ENCODE assay signal across 11 cellular contexts in the genomic region with DNA sequence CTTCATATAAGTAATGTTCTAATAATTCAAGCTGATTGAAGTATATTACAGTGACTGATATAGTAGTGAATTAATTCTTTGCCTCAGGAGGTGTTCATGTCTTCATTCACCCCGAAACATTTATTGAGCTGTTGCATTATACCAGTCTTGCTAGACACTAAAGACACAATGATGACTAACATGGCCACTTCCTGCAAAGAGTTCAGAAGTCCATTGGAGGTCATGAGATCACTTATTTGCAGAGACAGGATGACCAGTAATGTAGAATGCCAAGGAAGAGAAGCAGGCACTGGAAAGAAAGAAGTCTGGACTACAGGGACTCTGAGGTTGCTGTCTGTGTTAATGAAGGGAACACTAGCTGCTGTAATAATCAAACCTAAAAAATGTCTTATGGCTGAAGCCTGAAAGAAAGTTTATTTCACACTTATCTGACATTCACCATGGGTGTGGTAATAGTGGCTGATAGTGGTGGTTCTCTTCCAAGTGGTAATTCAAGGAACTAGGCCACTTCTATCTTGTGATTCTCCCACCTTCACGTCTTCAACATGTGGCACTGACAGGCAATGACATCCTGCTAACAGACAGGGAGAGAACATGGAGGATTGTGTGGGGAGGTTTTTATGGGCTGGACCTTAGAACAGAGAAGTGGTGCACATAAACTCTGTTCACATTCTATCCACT.
DNase-seq lines count a peak whose midpoint lies in the region; ATAC-seq, FAIRE-seq and TF ChIP-seq lines count a peak whose summit lies in the region.
"Had no signal": no experiment of that assay in that cellular context is flagged by ENCODE, and none has a peak within 500 bp of the region (broad histone marks: within the 10 kb centered on the region; RNA-seq: fewer than 3 reads in every experiment).

No MANE protein-coding gene starts in this region.

- TF ChIP-seq CTCF in bronchial epithelial cell (IDR thresholded peaks at IDR 0.05; ENCODE audit: insufficient read depth, low read length, severe bottlenecking): no peak
- TF ChIP-seq CTCF in mucosa of descending colon (IDR thresholded peaks at IDR 0.05): no peak

- H3K36me3 ChIP-seq in bronchial epithelial cell (ENCODE audit: control insufficient read depth, insufficient read depth, low read length) (no peaks in the 10 kb centered on the region), mucosa of descending colon (ENCODE audit: low read depth) (no peaks in the 10 kb centered on the region)

- H3K4me1 ChIP-seq in mucosa of descending colon (ENCODE audit: low read depth): no peaks in the 10 kb centered on the region

- peak; percentile 89 for ATAC-seq in mucosa of descending colon
- no peak for ATAC-seq in GM18519 (IDR thresholded peaks at IDR 0.05; ENCODE audit: low FRiP score, unreplicated experiment)
- ATAC-seq in HG02840 (IDR thresholded peaks at IDR 0.05; ENCODE audit: low FRiP score, unreplicated experiment): no peak
- ATAC-seq in HG03521 (IDR thresholded peaks at IDR 0.05; ENCODE audit: unreplicated experiment): no peak

- DNase-seq in DMS53 (lab: John Stamatoyannopoulos, UW) (peak; percentile 61), NCI-H226 (peak; percentile 81), bronchial epithelial cell (ENCODE audit: low read depth) (peak; percentile 81), mucosa of descending colon (no peak), NCI-H748 treated with DMSO at 0.1 percent for 48 hours (lab: John Stamatoyannopoulos, UW) (no peak)
- DNase-seq: NCI-H187 treated with DMSO at 0.1 percent for 48 hours; stimulated activated CD4-positive, alpha-beta T cell treated with anti-CD3 and anti-CD28 coated beads, Interleukin-2, amount 100 ng/mL, for 48 hours had no signal

- no peak for FAIRE-seq in bronchial epithelial cell (lab: Jason Lieb, UNC)
- FAIRE-seq: G401.6 had no signal

- no peak overlapping the region for H3K4me3 ChIP-seq in bronchial epithelial cell (ENCODE audit: low read depth, low read length)
- no peak overlapping the region for H3K4me3 ChIP-seq in mucosa of descending colon

- intact Hi-C loops in mucosa of descending colon (cut with DNase I, micrococcal nuclease): no loop called here

- H3K9me3 ChIP-seq in mucosa of descending colon: no peaks in the 10 kb centered on the region

- no peaks in the 10 kb centered on the region for H3K27me3 ChIP-seq in bronchial epithelial cell (ENCODE audit: control insufficient read depth, insufficient read depth, low read length)

Comparison
In these comparisons a context has a peak if more than half of its experiments do, and no peak if none do; other contexts are left out.
1. DNase-seq: peak in DMS53 (single experiment), NCI-H226 (single experiment) and bronchial epithelial cell (single experiment); none in mucosa of descending colon (0 of 3) and NCI-H748 treated with DMSO at 0.1 percent for 48 hours (single experiment).